ENCODE assay signal across 16 cellular contexts in the genomic region with DNA sequence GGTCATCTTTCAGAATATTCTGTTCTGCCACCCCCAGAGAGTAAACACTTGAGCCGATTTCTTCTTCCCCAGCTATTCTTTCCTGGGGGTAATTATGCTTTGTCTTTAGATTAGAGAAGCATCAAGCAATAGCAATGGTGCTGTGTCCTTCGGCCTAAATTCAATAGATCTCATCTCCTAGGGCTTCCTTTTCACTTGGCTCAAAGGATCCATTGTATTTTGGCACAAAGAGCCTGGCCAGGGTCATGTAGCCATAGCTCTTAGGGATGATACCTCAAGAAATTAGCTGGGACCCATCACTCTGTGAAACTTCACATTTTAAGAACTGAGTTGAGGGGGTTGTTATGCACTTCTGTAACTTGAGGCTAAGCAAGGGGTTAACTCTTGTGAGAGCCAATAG. TPM values are rescaled to one million over a fixed set of nuclear protein-coding genes. Genes with fewer than 3 reads are reported as not detected.
DNase-seq lines count a peak whose midpoint lies in the region; ATAC-seq and TF ChIP-seq lines count a peak whose summit lies in the region.
"Had no signal": no experiment of that assay in that cellular context is flagged by ENCODE, and none has a peak within 500 bp of the region (broad histone marks: within the 10 kb centered on the region; RNA-seq: fewer than 3 reads in every experiment).

No MANE protein-coding gene starts in this region.

- no peak overlapping the region for H2BK15ac ChIP-seq in mesenchymal stem cell (ENCODE audit: low read depth, poor library complexity, severe bottlenecking)

- H3K23ac ChIP-seq in mesenchymal stem cell (ENCODE audit: low read length in 2 of 2) = no peak overlapping the region

- no peak for TF ChIP-seq CTCF in thoracic aorta (IDR thresholded peaks at IDR 0.05)

- no peak overlapping the region for H2AK5ac ChIP-seq in mesenchymal stem cell (ENCODE audit: low read length, severe bottlenecking)

- H3K79me1 ChIP-seq in mesenchymal stem cell (replicated peaks; ENCODE audit: low read length, poor library complexity, severe bottlenecking) = peaks cover 4% of the 10 kb centered on the region

- no peaks in the 10 kb centered on the region for H3K27me3 Mint-ChIP-seq in activated T-helper 17 cell treated with anti-CD3 and anti-CD28 coated beads, Interleukin-2, amount 50 U/mL, for 72 hours
- H3K27me3 Mint-ChIP-seq: CD4-positive, alpha-beta memory T cell; IgD-negative memory B cell had no signal

- H3K27me3 ChIP-seq in HUES48 (ENCODE audit: control insufficient read depth, insufficient read depth, low read length) (no peaks in the 10 kb centered on the region), mesenchymal stem cell (ENCODE audit: control insufficient read depth in 1 of 2, insufficient read depth in 1 of 2, low read length in 2 of 2) (no peaks in the 10 kb centered on the region), thoracic aorta (replicated peaks; ENCODE audit: insufficient read depth) (no peaks in the 10 kb centered on the region)
- H3K27me3 ChIP-seq: BE2C had no signal

- no peak overlapping the region for H2BK120ac ChIP-seq in mesenchymal stem cell (ENCODE audit: low read depth, low read length)

- DNase-seq in mesenchymal stem cell (no peak), thoracic aorta (ENCODE audit: low spot score) (no peak), foreskin melanocyte (no peak)
- DNase-seq: BE2C; CD4-positive, alpha-beta memory T cell; DMS79; GOT3; H9 had no signal

- no peak overlapping the region for H3K14ac ChIP-seq in mesenchymal stem cell (ENCODE audit: low read length in 2 of 2)

- peak overlapping the region; percentile 22 for H3K4me3 Mint-ChIP-seq in activated T-helper 17 cell treated with anti-CD3 and anti-CD28 coated beads, Interleukin-2, amount 50 U/mL, for 72 hours
- H3K4me3 Mint-ChIP-seq: CD4-positive, alpha-beta memory T cell; H9; IgD-negative memory B cell had no signal

- H3K9me3 ChIP-seq in HUES48 (ENCODE audit: control insufficient read depth, insufficient read depth, low read length) (no peaks in the 10 kb centered on the region), mesenchymal stem cell (ENCODE audit: control insufficient read depth, low read length) (no peaks in the 10 kb centered on the region), thoracic aorta (no peaks in the 10 kb centered on the region)
- H3K9me3 ChIP-seq: A549, BE2C had no signal

- peak overlapping the region; percentile 55 for H3K27ac Mint-ChIP-seq in activated T-helper 17 cell treated with anti-CD3 and anti-CD28 coated beads, Interleukin-2, amount 50 U/mL, for 72 hours
- H3K27ac Mint-ChIP-seq: IgD-negative memory B cell had no signal

- no peak overlapping the region for H3K18ac ChIP-seq in mesenchymal stem cell (ENCODE audit: low read depth in 1 of 2, low read length in 2 of 2)

- H3K4me3 ChIP-seq in HUES48 (ENCODE audit: low read depth, low read length) (0 out of 2 replicates have a peak overlapping the region, but pooled peaks have one; percentile 33), mesenchymal stem cell (ENCODE audit: insufficient read depth in 1 of 2, low read depth in 1 of 2, low read length in 2 of 2) (no peak overlapping the region), thoracic aorta (no peak overlapping the region)
- H3K4me3 ChIP-seq: A549, GM12878 had no signal

- peaks cover 58% of the 10 kb centered on the region for H3K4me1 Mint-ChIP-seq in activated T-helper 17 cell treated with anti-CD3 and anti-CD28 coated beads, Interleukin-2, amount 50 U/mL, for 72 hours

- H2BK12ac ChIP-seq in mesenchymal stem cell (ENCODE audit: low read length in 2 of 2) = no peak overlapping the region

- H2AFZ ChIP-seq in mesenchymal stem cell (ENCODE audit: low read depth, low read length) = no peak overlapping the region

- H3K4ac ChIP-seq in mesenchymal stem cell (ENCODE audit: low read depth in 1 of 2, low read length in 2 of 2) = no peak overlapping the region

- H2BK5ac ChIP-seq in mesenchymal stem cell (ENCODE audit: low read depth, low read length, poor library complexity, severe bottlenecking) = no peak overlapping the region

- H4K91ac ChIP-seq in mesenchymal stem cell (ENCODE audit: low read length) = no peak overlapping the region

- H3K27ac ChIP-seq in HUES48 (ENCODE audit: low read depth, low read length) (peak overlapping the region; percentile 57), mesenchymal stem cell (ENCODE audit: low read length, poor library complexity, severe bottlenecking) (no peak overlapping the region), thoracic aorta (peak overlapping the region; percentile 26 to 33)
- H3K27ac ChIP-seq: A549, C4-2B had no signal

- ATAC-seq in activated T-helper 17 cell treated with anti-CD3 and anti-CD28 coated beads, Interleukin-2, amount 50 U/mL, for 72 hours (replicated peaks) = no peak
- ATAC-seq in thoracic aorta (ENCODE audit: insufficient number of reproducible peaks, low FRiP score, low read depth) (no peak), GM18867 (IDR thresholded peaks at IDR 0.05; ENCODE audit: unreplicated experiment) (no peak), GM21515 (IDR thresholded peaks at IDR 0.05; ENCODE audit: unreplicated experiment) (no peak)
- ATAC-seq: A549, GM12878 had no signal

- no peak overlapping the region for H3K4me2 ChIP-seq in mesenchymal stem cell (ENCODE audit: low read length, poor library complexity, severe bottlenecking)
- H3K4me2 ChIP-seq: A549 had no signal

- H3K36me3 ChIP-seq in HUES48 (ENCODE audit: control insufficient read depth, insufficient read depth, low read length) (peaks cover 31% of the 10 kb centered on the region), mesenchymal stem cell (ENCODE audit: control insufficient read depth in 1 of 2, insufficient read depth in 2 of 2, low read depth in 1 of 2, low read length in 2 of 2) (peaks cover 16 to 99% of the 10 kb centered on the region in 2 experiments), thoracic aorta (peaks cover 14% of the 10 kb centered on the region)
- H3K36me3 ChIP-seq: BE2C had no signal

- H4K8ac ChIP-seq in mesenchymal stem cell (ENCODE audit: low read length) = no peak overlapping the region

- H3K9ac ChIP-seq in HUES48 (ENCODE audit: low read depth, low read length) (no peak overlapping the region), mesenchymal stem cell (ENCODE audit: low read length) (peak overlapping the region; percentile 57)

- WGBS in mesenchymal stem cell = 93% methylated on average over 2 of the region's 2 CpGs

- H3K4me1 ChIP-seq in HUES48 (ENCODE audit: control insufficient read depth, insufficient read depth, low read length) = peaks cover 30% of the 10 kb centered on the region
- H3K4me1 ChIP-seq in mesenchymal stem cell (ENCODE audit: control insufficient read depth, insufficient read depth, low read depth, low read length) = peaks cover 1% of the 10 kb centered on the region
- H3K4me1 ChIP-seq in thoracic aorta (ENCODE audit: control insufficient read depth in 1 of 2, low read depth in 2 of 2) = peaks cover 36 to 93% of the 10 kb centered on the region in 2 donors
- H3K4me1 ChIP-seq: A549, BE2C had no signal

- H3K36me3 Mint-ChIP-seq in activated T-helper 17 cell treated with anti-CD3 and anti-CD28 coated beads, Interleukin-2, amount 50 U/mL, for 72 hours (ENCODE audit: low read depth) = peaks cover 97% of the 10 kb centered on the region

- no peaks in the 10 kb centered on the region for H3K9me3 Mint-ChIP-seq in activated T-helper 17 cell treated with anti-CD3 and anti-CD28 coated beads, Interleukin-2, amount 50 U/mL, for 72 hours
- H3K9me3 Mint-ChIP-seq: CD4-positive, alpha-beta memory T cell; H9 had no signal

RNA-seq across cellular contexts. Expression of gene MRPS6, which starts 27.0 kb away (rescaled TPM):
- total RNA-seq in activated T-helper 17 cell treated with anti-CD3 and anti-CD28 coated beads, Interleukin-2, amount 50 U/mL, for 72 hours = 100 to 1,000 TPM; 131 to 141 TPM
- polyA plus RNA-seq in mesenchymal stem cell (2013, experiment 1 of 2) = 125 TPM
- polyA plus RNA-seq in mesenchymal stem cell (2013, experiment 2 of 2) = 122 TPM
- 10 to 100 TPM; 27.9 to 30.9 TPM for total RNA-seq in thoracic aorta

RNA-seq across cellular contexts. Expression of gene SLC5A3, which starts 27.0 kb away (rescaled TPM):
- 10 to 100 TPM; 35.5 to 72.2 TPM for total RNA-seq in activated T-helper 17 cell treated with anti-CD3 and anti-CD28 coated beads, Interleukin-2, amount 50 U/mL, for 72 hours
- 6.5 TPM for polyA plus RNA-seq in mesenchymal stem cell (2013, experiment 1 of 2)
- 6.3 TPM for polyA plus RNA-seq in mesenchymal stem cell (2013, experiment 2 of 2)
- total RNA-seq in thoracic aorta = 10 to 100 TPM; 35.2 to 37.2 TPM

Comparison
In these comparisons a context has a peak if more than half of its experiments do, and no peak if none do; other contexts are left out.
1. RNA of gene MRPS6, which starts 27.0 kb away (total RNA-seq): 131 to 141 TPM in activated T-helper 17 cell treated with anti-CD3 and anti-CD28 coated beads, Interleukin-2, amount 50 U/mL, for 72 hours; 27.9 to 30.9 TPM in thoracic aorta; every median in the first group is over 4 times any median in the second.